In the genomic region with DNA sequence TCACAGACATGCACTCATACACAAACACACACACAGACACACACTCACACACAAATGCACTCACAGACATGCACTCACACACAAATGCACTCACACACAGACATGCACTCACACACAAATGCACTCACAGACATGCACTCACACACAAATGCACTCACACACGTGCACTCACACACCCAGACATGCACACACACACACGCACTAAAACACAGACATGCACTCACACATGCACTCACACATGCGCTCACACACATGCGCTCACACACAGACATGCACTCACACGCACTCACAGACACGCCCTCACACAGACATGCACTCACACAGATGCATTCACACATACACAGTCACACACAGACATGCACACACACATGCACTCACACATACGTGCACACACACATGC, we compare ENCODE assay signal across 16 cellular contexts. TPM values are rescaled to one million over a fixed set of nuclear protein-coding genes. Genes with fewer than 3 reads are reported as not detected.
DNase-seq lines count a peak whose midpoint lies in the region; ATAC-seq, FAIRE-seq and TF ChIP-seq lines count a peak whose summit lies in the region.
"Had no signal": no experiment of that assay in that cellular context is flagged by ENCODE, and none has a peak within 500 bp of the region (broad histone marks: within the 10 kb centered on the region; RNA-seq: fewer than 3 reads in every experiment).

No MANE protein-coding gene starts in this region.

- no peak overlapping the region for H2BK120ac ChIP-seq in trophoblast cell (ENCODE audit: insufficient read depth, low read length, poor library complexity)

- no peak for TF ChIP-seq EP300 in HepG2 (IDR thresholded peaks at IDR 0.05; ENCODE audit: low read depth in 2 of 2, low read length in 2 of 2)
- no peak for TF ChIP-seq EP300 in HepG2 (CRISPR knock-in tag; IDR thresholded peaks at IDR 0.05; ENCODE audit: borderline replicate concordance)
- TF ChIP-seq EP300 in K562 (IDR thresholded peaks at IDR 0.05; ENCODE audit: low read length) = no peak

- no peak for ATAC-seq in HepG2
- no peak for ATAC-seq in right lobe of liver
- no peak for ATAC-seq in K562
- no peak for ATAC-seq in GM18520 (IDR thresholded peaks at IDR 0.05; ENCODE audit: unreplicated experiment)
- ATAC-seq: HCT116 had no signal

- no peak overlapping the region for H4K91ac ChIP-seq in trophoblast cell (ENCODE audit: low read depth, low read length)

- no peaks in the 10 kb centered on the region for H3K9me3 ChIP-seq in HepG2 (ENCODE audit: low read length)
- no peaks in the 10 kb centered on the region for H3K9me3 ChIP-seq in right lobe of liver
- peaks cover 11% of the 10 kb centered on the region for H3K9me3 ChIP-seq in K562 (replicated peaks; ENCODE audit: control insufficient read depth, insufficient read depth, low read depth, low read length)
- peaks cover 29% of the 10 kb centered on the region for H3K9me3 ChIP-seq in trophoblast cell (ENCODE audit: insufficient read depth, low read depth, low read length)

- WGBS in HepG2 (ENCODE audit: low lambda C conversion rate) = 69% methylated on average over 7 of the region's 7 CpGs
- 81% methylated on average over 6 of the region's 7 CpGs for WGBS in right lobe of liver (ENCODE audit: insufficient coverage, low coverage, low lambda C conversion rate, missing lambda C conversion rate)
- 71% methylated on average over 7 of the region's 7 CpGs for WGBS in K562 (ENCODE audit: insufficient coverage, low coverage, missing lambda C conversion rate)
- WGBS in trophoblast cell (ENCODE audit: extremely low coverage, insufficient coverage, insufficient read length) = no CpG with 5 or more reads among the region's 7 CpGs

- H3K27me3 ChIP-seq in HepG2 (ENCODE audit: control insufficient read depth in 1 of 2, insufficient read depth in 2 of 2, low read length in 2 of 2) = peaks cover 38 to 85% of the 10 kb centered on the region in 2 experiments
- H3K27me3 ChIP-seq in right lobe of liver = no peaks in the 10 kb centered on the region
- H3K27me3 ChIP-seq in K562 (ENCODE audit: control insufficient read depth in 2 of 2, insufficient read depth in 2 of 2, low read length in 2 of 2) = peaks cover 28 to 72% of the 10 kb centered on the region in 2 experiments; a peak in 4 of 5 replicates
- H3K27me3 ChIP-seq in trophoblast cell (ENCODE audit: insufficient read depth, low read length) = peaks cover 30% of the 10 kb centered on the region

- no peak overlapping the region for H3K18ac ChIP-seq in trophoblast cell (ENCODE audit: low read length)

- TF ChIP-seq RAD21 in HepG2 (CRISPR knock-in tag; IDR thresholded peaks at IDR 0.05) = no peak
- no peak for TF ChIP-seq RAD21 in K562 (CRISPR knock-in tag; conservative IDR thresholded peaks at IDR 0.05 in 1 of 2, IDR thresholded peaks at IDR 0.05 in 1 of 2)

- CTCF ChIA-PET in HepG2 (lab: Yijun Ruan, JAX; ENCODE audit: low intra/inter-chr PET ratio, low total read pairs) (no interaction called here), K562 (lab: Yijun Ruan, JAX; ENCODE audit: low intra/inter-chr PET ratio) (interaction anchor here (0.5 kb wide), 1 partner anchor 60 kb away, joined by 3 read pairs; no protein-coding TSS in a partner anchor)

- POLR2A ChIA-PET in HepG2 (lab: Yijun Ruan, JAX) = no interaction called here
- POLR2A ChIA-PET in K562 (lab: Yijun Ruan, JAX) = no interaction called here

- H3K79me1 ChIP-seq in trophoblast cell (ENCODE audit: low read length) = no peaks in the 10 kb centered on the region

- H3K27ac ChIP-seq in HepG2 (ENCODE audit: extremely low read length, insufficient read depth, low read length) = no peak overlapping the region
- H3K27ac ChIP-seq in right lobe of liver = no peak overlapping the region
- no peak overlapping the region for H3K27ac ChIP-seq in K562 (ENCODE audit: extremely low read depth, low read depth, low read length)
- H3K27ac ChIP-seq in trophoblast cell (ENCODE audit: low read depth, low read length) = no peak overlapping the region
- H3K27ac ChIP-seq: BLaER1 treated with 17β-estradiol and CSF1 and Interleukin-3, amounts not matched to agents 10 nM and 100 nM; HL-60 had no signal

- no peaks in the 10 kb centered on the region for H3K9me1 ChIP-seq in K562 (ENCODE audit: control insufficient read depth, insufficient read depth, low read length)

- H2AFZ ChIP-seq in HepG2 (ENCODE audit: low read length) = no peak overlapping the region
- H2AFZ ChIP-seq in K562 (ENCODE audit: low read depth, low read length) = no peak overlapping the region
- H2AFZ ChIP-seq in trophoblast cell (ENCODE audit: insufficient read depth, low read length, poor library complexity) = no peak overlapping the region

- no peak overlapping the region for H3K4ac ChIP-seq in trophoblast cell (ENCODE audit: low read depth, low read length)

- H3K79me2 ChIP-seq in HepG2 (ENCODE audit: insufficient read depth, low read length) = no peaks in the 10 kb centered on the region
- no peaks in the 10 kb centered on the region for H3K79me2 ChIP-seq in K562 (ENCODE audit: control insufficient read depth, insufficient read depth, low read length)
- H3K79me2 ChIP-seq in trophoblast cell (ENCODE audit: control insufficient read depth, insufficient read depth, low read length, poor library complexity) = no peaks in the 10 kb centered on the region

- FAIRE-seq in HepG2 (lab: Jason Lieb, UNC) (peak; percentile 55), K562 (lab: Jason Lieb, UNC) (peak; percentile 23)
- FAIRE-seq: GM19239, H54 had no signal

- no peak overlapping the region for H2BK5ac ChIP-seq in trophoblast cell (ENCODE audit: low read depth, low read length, poor library complexity)

- no peak overlapping the region for H4K12ac ChIP-seq in trophoblast cell (ENCODE audit: low read depth, low read length)

- no TSS peak for BruUV-seq in HepG2 (replicated peaks; lab: Mats Ljungman, UMichigan)
- BruUV-seq in K562 (replicated peaks; lab: Mats Ljungman, UMichigan) = no TSS peak

- intact Hi-C loops in HepG2 (cut with micrococcal nuclease; ENCODE audit: unreplicated experiment) = no loop called here
- intact Hi-C loops in right lobe of liver (cut with DNase I) = no loop called here
- intact Hi-C loops in K562 (cut with micrococcal nuclease) = no loop called here

- H3K9ac ChIP-seq in HepG2 (ENCODE audit: insufficient read depth, low read depth, low read length) (no peak overlapping the region), K562 (ENCODE audit: insufficient read depth in 1 of 2, low read depth in 2 of 2, low read length in 2 of 2) (no peak overlapping the region), trophoblast cell (ENCODE audit: low read length) (no peak overlapping the region)
- H3K9ac ChIP-seq: BLaER1 treated with 17β-estradiol and CSF1 and Interleukin-3, amounts not matched to agents 10 nM and 100 nM had no signal

- H4K20me1 ChIP-seq in HepG2 (ENCODE audit: insufficient read depth, low read length) = no peaks in the 10 kb centered on the region
- H4K20me1 ChIP-seq in K562 (replicated peaks; ENCODE audit: control insufficient read depth, insufficient read depth, low read length) = 0 out of 2 replicates have a peak, but pooled peaks cover 2% of the 10 kb centered on the region

- no peak overlapping the region for H2AK5ac ChIP-seq in trophoblast cell (ENCODE audit: low read length)

- peak overlapping the region; percentile 47 for H3K23ac ChIP-seq in trophoblast cell (ENCODE audit: low read length)

- H2BK12ac ChIP-seq in trophoblast cell (ENCODE audit: low read length) = no peak overlapping the region

- TF ChIP-seq CTCF in HepG2 (CRISPR knock-in tag; IDR thresholded peaks at IDR 0.05) (no peak), right lobe of liver (IDR thresholded peaks at IDR 0.05) (no peak), K562 (IDR thresholded peaks at IDR 0.05 in 2 of 3, conservative IDR thresholded peaks at IDR 0.05 in 1 of 3; ENCODE audit: insufficient read depth in 2 of 3, low read depth in 1 of 3, low read length in 3 of 3) (no peak)

- no peaks in the 10 kb centered on the region for H3K4me1 ChIP-seq in HepG2 (ENCODE audit: insufficient read depth, low read length)
- no peaks in the 10 kb centered on the region for H3K4me1 ChIP-seq in right lobe of liver
- H3K4me1 ChIP-seq in K562 (replicated peaks in 1 of 2; ENCODE audit: control insufficient read depth in 2 of 2, insufficient read depth in 2 of 2, low read length in 2 of 2) = peaks cover 0 to 41% of the 10 kb centered on the region in 2 experiments; a peak in 2 of 5 replicates
- peaks cover 0 to 2% of the 10 kb centered on the region in 2 experiments for H3K4me1 ChIP-seq in trophoblast cell (ENCODE audit: control insufficient read depth in 1 of 2, insufficient read depth in 2 of 2, low read length in 2 of 2)

- TF ChIP-seq POLR2A in HepG2 (IDR thresholded peaks at IDR 0.05; ENCODE audit: insufficient read depth in 1 of 2, low read depth in 2 of 2, low read length in 2 of 2) (no peak), right lobe of liver (IDR thresholded peaks at IDR 0.05) (no peak), K562 (conservative IDR thresholded peaks at IDR 0.05) (no peak)

- H3K4me3 ChIP-seq in HepG2 (replicated peaks in 1 of 3; ENCODE audit: insufficient read depth in 1 of 3, low read depth in 2 of 3, low read length in 3 of 3) (no peak overlapping the region), right lobe of liver (no peak overlapping the region), K562 (no peak overlapping the region), trophoblast cell (ENCODE audit: low read depth, low read length) (peak overlapping the region; percentile 64)
- H3K4me3 ChIP-seq: BLaER1 treated with 17β-estradiol and CSF1 and Interleukin-3, amounts not matched to agents 10 nM and 100 nM had no signal

- in situ Hi-C loops in HepG2 (cut with HindIII; ENCODE audit: extremely low pct_ligation_motif_present, low pct_unique_long_range_greater_than_20kb) (no loop called here), K562 (cut with MboI) (no loop called here)

- no peak overlapping the region for H3K14ac ChIP-seq in trophoblast cell (ENCODE audit: low read length)

- DNase-seq in HepG2 (ENCODE audit: low spot score) (no peak), right lobe of liver (no peak), K562 (ENCODE audit: extremely low read depth in 1 of 4, low spot score in 3 of 4) (no peak), trophoblast cell (no peak), NOMO-1 treated with DMSO at 0.1 percent for 48 hours (lab: John Stamatoyannopoulos, UW; ENCODE audit: unreplicated experiment) (no peak)
- DNase-seq in effector CD4-positive, alpha-beta T cell = no peak
- DNase-seq: ACHN; Calu3; CD4-positive, alpha-beta T cell; DMS 273 treated with DMSO at 0.1 percent for 48 hours had no signal

- H3K36me3 ChIP-seq in HepG2 (replicated peaks in 1 of 2; ENCODE audit: control insufficient read depth in 1 of 2, insufficient read depth in 2 of 2, low read length in 2 of 2) = no peaks in the 10 kb centered on the region
- no peaks in the 10 kb centered on the region for H3K36me3 ChIP-seq in right lobe of liver
- no peaks in the 10 kb centered on the region for H3K36me3 ChIP-seq in K562 (ENCODE audit: control insufficient read depth, insufficient read depth, low read length)
- H3K36me3 ChIP-seq in trophoblast cell (ENCODE audit: control insufficient read depth in 1 of 2, insufficient read depth in 2 of 2, low read length in 2 of 2) = no peaks in the 10 kb centered on the region
- H3K36me3 ChIP-seq: BLaER1 treated with 17β-estradiol and CSF1 and Interleukin-3, amounts not matched to agents 10 nM and 100 nM had no signal

- H3K4me2 ChIP-seq in HepG2 (ENCODE audit: low read depth, low read length) (no peak overlapping the region), K562 (ENCODE audit: insufficient read depth, low read length) (no peak overlapping the region), trophoblast cell (ENCODE audit: low read length) (no peak overlapping the region)
- H3K4me2 ChIP-seq: BLaER1 treated with 17β-estradiol and CSF1 and Interleukin-3, amounts not matched to agents 10 nM and 100 nM had no signal

- no peak overlapping the region for H4K8ac ChIP-seq in trophoblast cell (ENCODE audit: low read depth, low read length)

RNA-seq across cellular contexts. Expression of a gene that starts 2.7 kb away (rescaled TPM):
- total RNA-seq in HepG2 (2016; rRNA removed; fragmentation: Illumina TruSeq; extraction: Trizol) (not detected in 2 replicates), right lobe of liver (1 to 10 TPM in 2 of 6 experiments, under 1 TPM in 4; 0.22 to 1.3 (median 0.37) TPM), K562 (2014; rRNA removed) (under 0.01 TPM in 1 of 2 replicates, not detected in the other), K562 (2014; rRNA removed; fragmentation: Illumina TruSeq; extraction: Trizol) (not detected in 2 replicates), K562 (2015; rRNA removed; fragmentation: Illumina TruSeq; extraction: Trizol) (not detected in 2 replicates), K562 (2021) (0.02 and 0.04 TPM in 2 replicates)
- total RNA-seq in HepG2 (2016; cell fraction: cytosol; rRNA removed; fragmentation: Illumina TruSeq; extraction: Trizol; ENCODE audit: low read depth) = not detected in 2 replicates
- not detected in 2 replicates for total RNA-seq in HepG2 (2016; cell fraction: insoluble cytoplasmic fraction; rRNA removed; fragmentation: Illumina TruSeq; extraction: Trizol)
- total RNA-seq in HepG2 (2016; cell fraction: membrane; rRNA removed; fragmentation: Illumina TruSeq; extraction: Trizol) = not detected in 2 replicates
- total RNA-seq in HepG2 (2016; cell fraction: nucleus; rRNA removed; fragmentation: Illumina TruSeq; extraction: Trizol) = not detected in 2 replicates
- polyA plus RNA-seq in HepG2 (2011; rRNA removed) (not detected in 2 replicates), K562 (2011; rRNA removed) (not detected in 2 replicates), K562 (2014; fragmentation: Illumina TruSeq; extraction: Trizol) (0.01 TPM in 1 of 2 replicates, not detected in the other), K562 (2014; fragmentation: Nextera tagmentation; extraction: Ambion mirVana) (not detected), K562 (2014; rRNA removed) (0.01 TPM in 1 of 2 replicates, not detected in the other)
- not detected in 2 replicates for polyA plus RNA-seq in HepG2 (2011; cell fraction: cytosol; rRNA removed)
- polyA plus RNA-seq in HepG2 (2011; cell fraction: nucleus; rRNA removed) = 0.02 TPM in 1 of 2 replicates, not detected in the other
- not detected in 2 replicates for polyA plus RNA-seq in HepG2 (2012)
- not detected in 2 replicates for polyA plus RNA-seq in HepG2 (2016; cell fraction: cytosol; fragmentation: Illumina TruSeq; extraction: Trizol; ENCODE audit: low read depth)
- polyA plus RNA-seq in HepG2 (2016; cell fraction: insoluble cytoplasmic fraction; fragmentation: Illumina TruSeq; extraction: Trizol; ENCODE audit: low read depth) = not detected in 2 replicates
- not detected in 2 replicates for polyA plus RNA-seq in HepG2 (2016; cell fraction: membrane; fragmentation: Illumina TruSeq; extraction: Trizol; ENCODE audit: low read depth)
- polyA plus RNA-seq in HepG2 (2016; cell fraction: nucleus; fragmentation: Illumina TruSeq; extraction: Trizol; ENCODE audit: insufficient read depth, low read depth) = not detected in 2 replicates
- polyA minus RNA-seq in HepG2 (2011; rRNA and poly(A)+ RNA removed; ENCODE audit: low replicate concordance) = not detected in 2 replicates
- polyA minus RNA-seq in HepG2 (2011; cell fraction: cytosol; rRNA and poly(A)+ RNA removed) = not detected in 2 replicates
- polyA minus RNA-seq in HepG2 (2011; cell fraction: nucleus; rRNA and poly(A)+ RNA removed) = not detected in 2 replicates
- 0.04 and 0.09 TPM in 2 replicates for total RNA-seq in K562 (2011; cell fraction: chromatin; rRNA removed; ENCODE audit: low replicate concordance)
- total RNA-seq in K562 (2011; cell fraction: nucleolus; rRNA removed) = 0.13 and 0.17 TPM in 2 replicates
- total RNA-seq in K562 (2011; cell fraction: nucleoplasm; rRNA removed) = under 0.01 and 0.08 TPM in 2 replicates
- under 0.01 and 0.01 TPM in 2 replicates for polyA plus RNA-seq in K562 (2011; cell fraction: cytosol; rRNA removed)
- polyA plus RNA-seq in K562 (2011; cell fraction: nucleus; rRNA removed) = 0.01 and 0.03 TPM in 2 replicates
- 0.01 TPM in 2 replicates for polyA plus RNA-seq in K562 (2012)
- polyA minus RNA-seq in K562 (2011; rRNA and poly(A)+ RNA removed) = under 0.01 and 0.04 TPM in 2 replicates
- polyA minus RNA-seq in K562 (2011; cell fraction: cytosol; rRNA and poly(A)+ RNA removed) = 0.09 and 0.10 TPM in 2 replicates
- under 0.01 and 0.11 TPM in 2 replicates for polyA minus RNA-seq in K562 (2011; cell fraction: nucleus; rRNA and poly(A)+ RNA removed)
- polyA plus RNA-seq in trophoblast cell (2013) = 0.51 and 0.54 TPM in 2 replicates
